Comparison of ENCODE assay signal across 11 cellular contexts in genomic region chr22:40397436-40397835, GRCh38. TPM values are rescaled to one million over a fixed set of nuclear protein-coding genes. Genes with fewer than 3 reads are reported as not detected.
DNase-seq lines count a peak whose midpoint lies in the region; ATAC-seq and TF ChIP-seq lines count a peak whose summit lies in the region.
"Had no signal": no experiment of that assay in that cellular context is flagged by ENCODE, and none has a peak within 500 bp of the region (broad histone marks: within the 10 kb centered on the region; RNA-seq: fewer than 3 reads in every experiment).

No MANE protein-coding gene starts in this region.

- peaks cover 77% of the 10 kb centered on the region for H3K4me1 Mint-ChIP-seq in activated T-cell treated with anti-CD3 and anti-CD28 coated beads, Interleukin-2, amount 50 U/mL, for 72 hours (ENCODE audit: low read depth)
- peaks cover 31% of the 10 kb centered on the region for H3K4me1 Mint-ChIP-seq in activated T-helper 17 cell treated with anti-CD3 and anti-CD28 coated beads, Interleukin-2, amount 50 U/mL, for 72 hours

- peaks cover 14 to 80% (median 62%) of the 10 kb centered on the region in 4 donors for H3K4me1 ChIP-seq in stomach

- DNase-seq in activated T-cell treated with anti-CD3 and anti-CD28 coated beads, Interleukin-2, amount 50 U/mL, for 72 hours = no peak
- DNase-seq in activated T-cell treated with anti-CD3 and anti-CD28 coated beads for 4 hours (no peak), left kidney (ENCODE audit: low read depth, low spot score) (peak; percentile 64), stomach (no peak), substantia nigra (lab: John Stamatoyannopoulos, UW) (no peak), cortex of kidney (lab: John Stamatoyannopoulos, UW) (no peak)
- DNase-seq: stimulated activated CD4-positive, alpha-beta T cell treated with anti-CD3 and anti-CD28 coated beads, Interleukin-4, amount 100 ng/mL, for 24 hours had no signal

- peak overlapping the region; percentile 47 for H3K27ac Mint-ChIP-seq in activated T-cell treated with anti-CD3 and anti-CD28 coated beads, Interleukin-2, amount 50 U/mL, for 72 hours
- peak overlapping the region; percentile 79 for H3K27ac Mint-ChIP-seq in activated T-helper 17 cell treated with anti-CD3 and anti-CD28 coated beads, Interleukin-2, amount 50 U/mL, for 72 hours
- H3K27ac Mint-ChIP-seq: activated T-helper 1 cell treated with anti-CD3 and anti-CD28 coated beads, Interleukin-12 subunit alpha, Interleukin-12 subunit beta, Interleukin-2, Interleukin-4 antibody, amounts not matched to agents 30 ng/mL and 10 ng/mL and 1 ng/mL, durations not matched to agents 14 hours and 24 hours and 36 hours had no signal

- peaks cover 16 to 33% (median 29%) of the 10 kb centered on the region in 4 donors for H3K36me3 ChIP-seq in stomach

- peaks cover 0 to 7% of the 10 kb centered on the region in 2 donors for H3K36me3 Mint-ChIP-seq in activated T-cell treated with anti-CD3 and anti-CD28 coated beads, Interleukin-2, amount 50 U/mL, for 72 hours (ENCODE audit: insufficient read depth in 2 of 2)
- H3K36me3 Mint-ChIP-seq in activated T-helper 17 cell treated with anti-CD3 and anti-CD28 coated beads, Interleukin-2, amount 50 U/mL, for 72 hours (ENCODE audit: low read depth) = peaks cover 20% of the 10 kb centered on the region

- H3K9me3 ChIP-seq in stomach = no peaks in the 10 kb centered on the region
- H3K9me3 ChIP-seq: esophagus muscularis mucosa had no signal

- no peaks in the 10 kb centered on the region for H3K9me3 Mint-ChIP-seq in activated T-cell treated with anti-CD3 and anti-CD28 coated beads, Interleukin-2, amount 50 U/mL, for 72 hours
- no peaks in the 10 kb centered on the region for H3K9me3 Mint-ChIP-seq in activated T-helper 17 cell treated with anti-CD3 and anti-CD28 coated beads, Interleukin-2, amount 50 U/mL, for 72 hours
- H3K9me3 Mint-ChIP-seq: activated T-helper 1 cell treated with anti-CD3 and anti-CD28 coated beads, Interleukin-12 subunit alpha, Interleukin-12 subunit beta, Interleukin-2, Interleukin-4 antibody, amounts not matched to agents 30 ng/mL and 10 ng/mL and 1 ng/mL, durations not matched to agents 14 hours and 24 hours and 36 hours had no signal

- TF ChIP-seq POLR2A in stomach (IDR thresholded peaks at IDR 0.05) = no peak

- intact Hi-C loops in stomach (cut with DNase I; ENCODE audit: low total_unique reads) = no loop called here

- H3K4me3 ChIP-seq in stomach = no peak overlapping the region
- H3K4me3 ChIP-seq: esophagus muscularis mucosa had no signal

- H3K27me3 ChIP-seq in stomach = no peaks in the 10 kb centered on the region
- H3K27me3 ChIP-seq: esophagus muscularis mucosa had no signal

- no peaks in the 10 kb centered on the region for H3K27me3 Mint-ChIP-seq in activated T-cell treated with anti-CD3 and anti-CD28 coated beads, Interleukin-2, amount 50 U/mL, for 72 hours (ENCODE audit: low read depth)
- H3K27me3 Mint-ChIP-seq in activated T-helper 17 cell treated with anti-CD3 and anti-CD28 coated beads, Interleukin-2, amount 50 U/mL, for 72 hours = no peaks in the 10 kb centered on the region

- 38 to 52% (median 45%) methylated on average over 1 of the region's 1 CpG for WGBS in stomach, 5 donors

- ATAC-seq in activated T-cell treated with anti-CD3 and anti-CD28 coated beads, Interleukin-2, amount 50 U/mL, for 72 hours (replicated peaks in 1 of 2) = no peak
- no peak for ATAC-seq in activated T-helper 17 cell treated with anti-CD3 and anti-CD28 coated beads, Interleukin-2, amount 50 U/mL, for 72 hours (replicated peaks)
- ATAC-seq in HG03457 (IDR thresholded peaks at IDR 0.05; ENCODE audit: unreplicated experiment) = no peak

- TF ChIP-seq EP300 in stomach (IDR thresholded peaks at IDR 0.05) = no peak

- H3K4me3 Mint-ChIP-seq in activated T-cell treated with anti-CD3 and anti-CD28 coated beads, Interleukin-2, amount 50 U/mL, for 72 hours = no peak overlapping the region
- H3K4me3 Mint-ChIP-seq in activated T-helper 17 cell treated with anti-CD3 and anti-CD28 coated beads, Interleukin-2, amount 50 U/mL, for 72 hours = no peak overlapping the region
- H3K4me3 Mint-ChIP-seq: activated T-helper 1 cell treated with anti-CD3 and anti-CD28 coated beads, Interleukin-12 subunit alpha, Interleukin-12 subunit beta, Interleukin-2, Interleukin-4 antibody, amounts not matched to agents 30 ng/mL and 10 ng/mL and 1 ng/mL, durations not matched to agents 14 hours and 24 hours and 36 hours had no signal

- H3K27ac ChIP-seq in stomach = peak overlapping the region; percentile 77 to 85 (median 83)
- H3K27ac ChIP-seq in substantia nigra (ENCODE audit: low read depth, low read length, poor library complexity, severe bottlenecking) = no peak overlapping the region
- H3K27ac ChIP-seq: esophagus muscularis mucosa had no signal

- TF ChIP-seq CTCF in stomach (IDR thresholded peaks at IDR 0.05) = no peak

RNA-seq across cellular contexts. Expression of gene SGSM3, which starts 27.0 kb away (rescaled TPM):
- 10 to 100 TPM; 47.1 to 55.8 TPM for total RNA-seq in activated T-cell treated with anti-CD3 and anti-CD28 coated beads, Interleukin-2, amount 50 U/mL, for 72 hours
- 10 to 100 TPM; 39.7 to 41.8 TPM for total RNA-seq in activated T-helper 17 cell treated with anti-CD3 and anti-CD28 coated beads, Interleukin-2, amount 50 U/mL, for 72 hours
- 100 to 1,000 TPM; 109 to 503 (median 285) TPM for total RNA-seq in stomach
- 100 to 1,000 TPM; 142 to 187 (median 147) TPM for polyA plus RNA-seq in stomach

RNA-seq across cellular contexts. Expression of gene ADSL, which starts 51.1 kb away (rescaled TPM):
- total RNA-seq in activated T-cell treated with anti-CD3 and anti-CD28 coated beads, Interleukin-2, amount 50 U/mL, for 72 hours = 100 to 1,000 TPM in 1 of 2 donors, 10 to 100 TPM in 1; 98.7 to 102 TPM
- 100 to 1,000 TPM in 1 of 2 donors, 10 to 100 TPM in 1; 94.6 to 157 TPM for total RNA-seq in activated T-helper 17 cell treated with anti-CD3 and anti-CD28 coated beads, Interleukin-2, amount 50 U/mL, for 72 hours
- 100 to 1,000 TPM in 1 of 5 donors, 10 to 100 TPM in 4; 17.0 to 167 (median 27.8) TPM for total RNA-seq in stomach
- 10 to 100 TPM; 33.9 to 39.4 (median 39.3) TPM for polyA plus RNA-seq in stomach
